Comparison of ENCODE assay signal across 3 cellular contexts in genomic region chr11:95795627-95796308, GRCh38.
A peak's percentile ranks its signal among the peaks of the same experiment; 100 is the strongest.
TF ChIP-seq lines count a peak whose summit lies in the region.

No MANE protein-coding gene starts in this region.

TF ChIP-seq in SK-N-SH, 30 proteins besides CTCF, POLR2A, EP300 and RAD21:
- peak; percentile 25 for TF ChIP-seq CHD2 (IDR thresholded peaks at IDR 0.05; ENCODE audit: low read length, partially characterized antibody)
- TF ChIP-seq GATA2 (CRISPR knock-in tag; IDR thresholded peaks at IDR 0.05) = peak; percentile 62; the same call in 1 of the 2 replicates
- TF ChIP-seq, protein P1, sequence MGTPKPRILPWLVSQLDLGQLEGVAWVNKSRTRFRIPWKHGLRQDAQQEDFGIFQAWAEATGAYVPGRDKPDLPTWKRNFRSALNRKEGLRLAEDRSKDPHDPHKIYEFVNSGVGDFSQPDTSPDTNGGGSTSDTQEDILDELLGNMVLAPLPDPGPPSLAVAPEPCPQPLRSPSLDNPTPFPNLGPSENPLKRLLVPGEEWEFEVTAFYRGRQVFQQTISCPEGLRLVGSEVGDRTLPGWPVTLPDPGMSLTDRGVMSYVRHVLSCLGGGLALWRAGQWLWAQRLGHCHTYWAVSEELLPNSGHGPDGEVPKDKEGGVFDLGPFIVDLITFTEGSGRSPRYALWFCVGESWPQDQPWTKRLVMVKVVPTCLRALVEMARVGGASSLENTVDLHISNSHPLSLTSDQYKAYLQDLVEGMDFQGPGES (IDR thresholded peaks at IDR 0.05; ENCODE audit: low read depth, low read length) = no peak
- no peak for TF ChIP-seq RFX5 (IDR thresholded peaks at IDR 0.05; ENCODE audit: low read length)
- no peak for TF ChIP-seq SMC3 (IDR thresholded peaks at IDR 0.05; ENCODE audit: low read depth, low read length)
- no peak for TF ChIP-seq ELF1 (IDR thresholded peaks at IDR 0.05)

TF ChIP-seq in SK-N-SH treated with all-trans-retinoic acid at 6 μM for 48 hours, 23 proteins besides CTCF, POLR2A, EP300 and RAD21:
- no peak for TF ChIP-seq ARNTL (CRISPR knock-in tag; IDR thresholded peaks at IDR 0.05; ENCODE audit: borderline replicate concordance, low read depth)
- TF ChIP-seq CREB5 (CRISPR knock-in tag; IDR thresholded peaks at IDR 0.05; ENCODE audit: low read depth) = no peak
- no peak for TF ChIP-seq ZNF70 (CRISPR knock-in tag; IDR thresholded peaks at IDR 0.05)
- TF ChIP-seq ESRRG (CRISPR knock-in tag; IDR thresholded peaks at IDR 0.05) = no peak
- TF ChIP-seq BACH2 (CRISPR knock-in tag; IDR thresholded peaks at IDR 0.05; ENCODE audit: borderline replicate concordance) = no peak
- TF ChIP-seq ZFP3 (CRISPR knock-in tag; IDR thresholded peaks at IDR 0.05) = no peak
- TF ChIP-seq CSRNP3 (CRISPR knock-in tag; IDR thresholded peaks at IDR 0.05) = no peak
- TF ChIP-seq ZNF565 (CRISPR knock-in tag; conservative IDR thresholded peaks at IDR 0.05; ENCODE audit: low read depth) = no peak
- no peak for TF ChIP-seq ZNF8 (CRISPR knock-in tag; IDR thresholded peaks at IDR 0.05)
- no peak for TF ChIP-seq RARB (CRISPR knock-in tag; IDR thresholded peaks at IDR 0.05)
- TF ChIP-seq ISL1 (CRISPR knock-in tag; IDR thresholded peaks at IDR 0.05) = no peak
- TF ChIP-seq CSDC2 (CRISPR knock-in tag; IDR thresholded peaks at IDR 0.05) = no peak
- no peak for TF ChIP-seq ZC3H10 (CRISPR knock-in tag; IDR thresholded peaks at IDR 0.05)
- no peak for TF ChIP-seq TSHZ2 (CRISPR knock-in tag; IDR thresholded peaks at IDR 0.05)
- no peak for TF ChIP-seq PPARA (CRISPR knock-in tag; IDR thresholded peaks at IDR 0.05; ENCODE audit: borderline replicate concordance)
- no peak for TF ChIP-seq GLIS3 (CRISPR knock-in tag; IDR thresholded peaks at IDR 0.05)

TF ChIP-seq in liver, 16 proteins besides CTCF, POLR2A, EP300 and RAD21:
- TF ChIP-seq GABPA (IDR thresholded peaks at IDR 0.05 in 1 of 2, conservative IDR thresholded peaks at IDR 0.05 in 1 of 2) (peak in 1 of 2 donors; percentile 51), SP1 (IDR thresholded peaks at IDR 0.05) (peak; percentile 98), FOXA2 (IDR thresholded peaks at IDR 0.05) (peak; percentile 95), ZBTB33 (IDR thresholded peaks at IDR 0.05) (peak; percentile 71), FOXA1 (IDR thresholded peaks at IDR 0.05) (peak; percentile 79), MAX (IDR thresholded peaks at IDR 0.05) (peak; percentile 77), HNF4A (conservative IDR thresholded peaks at IDR 0.05) (peak; percentile 94 to 98), EGR1 (IDR thresholded peaks at IDR 0.05; ENCODE audit: low read depth in 2 of 2) (peak in 1 of 2 donors; percentile 46), REST (IDR thresholded peaks at IDR 0.05) (peak; percentile 70), JUND (IDR thresholded peaks at IDR 0.05) (peak; percentile 66 to 69), TAF1 (conservative IDR thresholded peaks at IDR 0.05) (no peak), NR2F2 (IDR thresholded peaks at IDR 0.05) (peak; percentile 27), HNF4G (IDR thresholded peaks at IDR 0.05) (peak; percentile 95), YY1 (IDR thresholded peaks at IDR 0.05) (peak; percentile 94), RXRA (IDR thresholded peaks at IDR 0.05) (peak; percentile 68 to 70), ATF3 (IDR thresholded peaks at IDR 0.05) (peak; percentile 79)
